In the genomic region with DNA sequence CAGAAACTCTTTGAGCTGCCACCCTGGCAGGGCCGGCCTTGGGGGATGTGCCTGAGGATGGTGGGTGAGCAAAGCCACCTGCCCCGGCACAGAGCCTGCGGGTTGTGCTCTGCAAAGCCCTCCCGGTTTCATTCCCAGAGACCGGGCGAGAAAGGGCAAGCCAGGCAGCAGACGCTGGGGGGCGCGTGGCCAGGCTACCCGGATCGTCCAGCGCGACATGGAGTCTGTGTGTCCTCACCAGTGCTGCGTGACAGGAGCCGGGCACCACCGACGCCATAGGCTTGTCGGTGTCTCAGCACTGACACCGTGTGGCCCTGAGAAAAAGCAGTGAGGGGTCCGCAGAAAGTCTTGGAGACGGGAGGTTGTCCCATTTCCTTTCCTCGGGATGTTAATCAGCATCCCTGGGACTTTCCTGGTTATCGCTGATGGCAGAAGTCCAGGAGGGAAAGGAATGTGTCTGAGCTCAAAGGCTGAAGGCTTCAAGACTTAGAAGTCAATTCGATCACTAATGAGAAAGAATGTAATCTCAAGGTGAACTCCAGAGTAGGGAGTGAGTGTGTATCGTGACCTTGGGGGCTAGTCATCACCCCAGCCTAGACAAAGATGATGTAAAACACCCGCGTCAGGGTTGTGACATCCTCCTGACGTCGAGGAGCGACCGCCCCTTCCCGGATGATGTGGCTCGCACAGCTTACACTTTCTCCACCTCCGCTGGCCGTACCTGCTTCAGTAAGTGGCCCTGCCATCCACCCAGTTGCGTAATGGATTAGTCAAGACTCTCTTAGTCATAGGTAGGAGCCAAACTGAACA, we compare ENCODE assay signal across 1 cellular context.
A peak's percentile ranks its signal among the peaks of the same experiment; 100 is the strongest.
TF ChIP-seq lines count a peak whose summit lies in the region.

No MANE protein-coding gene starts in this region.

TF ChIP-seq in neural cell, 6 proteins besides CTCF, POLR2A, EP300 and RAD21 (continued from another document):
- TF ChIP-seq, protein P1, sequence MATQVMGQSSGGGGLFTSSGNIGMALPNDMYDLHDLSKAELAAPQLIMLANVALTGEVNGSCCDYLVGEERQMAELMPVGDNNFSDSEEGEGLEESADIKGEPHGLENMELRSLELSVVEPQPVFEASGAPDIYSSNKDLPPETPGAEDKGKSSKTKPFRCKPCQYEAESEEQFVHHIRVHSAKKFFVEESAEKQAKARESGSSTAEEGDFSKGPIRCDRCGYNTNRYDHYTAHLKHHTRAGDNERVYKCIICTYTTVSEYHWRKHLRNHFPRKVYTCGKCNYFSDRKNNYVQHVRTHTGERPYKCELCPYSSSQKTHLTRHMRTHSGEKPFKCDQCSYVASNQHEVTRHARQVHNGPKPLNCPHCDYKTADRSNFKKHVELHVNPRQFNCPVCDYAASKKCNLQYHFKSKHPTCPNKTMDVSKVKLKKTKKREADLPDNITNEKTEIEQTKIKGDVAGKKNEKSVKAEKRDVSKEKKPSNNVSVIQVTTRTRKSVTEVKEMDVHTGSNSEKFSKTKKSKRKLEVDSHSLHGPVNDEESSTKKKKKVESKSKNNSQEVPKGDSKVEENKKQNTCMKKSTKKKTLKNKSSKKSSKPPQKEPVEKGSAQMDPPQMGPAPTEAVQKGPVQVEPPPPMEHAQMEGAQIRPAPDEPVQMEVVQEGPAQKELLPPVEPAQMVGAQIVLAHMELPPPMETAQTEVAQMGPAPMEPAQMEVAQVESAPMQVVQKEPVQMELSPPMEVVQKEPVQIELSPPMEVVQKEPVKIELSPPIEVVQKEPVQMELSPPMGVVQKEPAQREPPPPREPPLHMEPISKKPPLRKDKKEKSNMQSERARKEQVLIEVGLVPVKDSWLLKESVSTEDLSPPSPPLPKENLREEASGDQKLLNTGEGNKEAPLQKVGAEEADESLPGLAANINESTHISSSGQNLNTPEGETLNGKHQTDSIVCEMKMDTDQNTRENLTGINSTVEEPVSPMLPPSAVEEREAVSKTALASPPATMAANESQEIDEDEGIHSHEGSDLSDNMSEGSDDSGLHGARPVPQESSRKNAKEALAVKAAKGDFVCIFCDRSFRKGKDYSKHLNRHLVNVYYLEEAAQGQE (IDR thresholded peaks at IDR 0.05; ENCODE audit: borderline replicate concordance), result no peak
- TF ChIP-seq TAF1 (IDR thresholded peaks at IDR 0.05; ENCODE audit: low read depth) (no peak), POLR2AphosphoS5 (IDR thresholded peaks at IDR 0.05) (no peak), SMC3 (conservative IDR thresholded peaks at IDR 0.05; ENCODE audit: poor library complexity) (peak; percentile 62)
